20 cellular contexts compared by ENCODE assay signal in the genomic region with DNA sequence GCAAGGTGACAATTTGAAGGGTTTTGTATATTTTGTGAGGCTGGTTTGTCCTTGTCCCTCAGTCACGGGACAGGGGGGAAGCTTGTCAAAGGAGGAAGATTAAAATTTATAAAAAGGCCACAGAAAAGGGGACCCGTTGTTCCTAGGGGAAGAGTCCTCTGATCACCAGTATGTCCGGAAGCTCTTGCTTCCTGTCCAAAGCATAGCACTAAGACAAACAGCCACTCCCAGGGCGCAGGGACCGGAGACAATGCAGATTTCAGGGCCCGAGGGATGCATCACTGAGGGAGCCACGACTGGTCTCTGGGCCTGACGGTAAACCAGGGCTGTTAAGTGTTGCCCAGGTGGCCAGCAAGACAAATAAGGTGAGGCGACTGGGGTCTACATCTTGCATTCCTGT.
DNase-seq lines count a peak whose midpoint lies in the region; ATAC-seq and TF ChIP-seq lines count a peak whose summit lies in the region.
"Had no signal": no experiment of that assay in that cellular context is flagged by ENCODE, and none has a peak within 500 bp of the region (broad histone marks: within the 10 kb centered on the region; RNA-seq: fewer than 3 reads in every experiment).

No MANE protein-coding gene starts in this region.

- H3K4me3 ChIP-seq in adrenal gland = no peak overlapping the region
- no peak overlapping the region for H3K4me3 ChIP-seq in gastrocnemius medialis

- no peaks in the 10 kb centered on the region for H3K36me3 Mint-ChIP-seq in dendritic cell treated with granulocyte-macrophage colony-stimulating factor and Interleukin-4, amounts not matched to agents 40 ng/mL and 50 ng/mL, for 4 days (ENCODE audit: low read depth)

- intact Hi-C loops in adrenal gland (cut with DNase I) = no loop called here
- intact Hi-C loops in dendritic cell treated with granulocyte-macrophage colony-stimulating factor and Interleukin-4, amounts not matched to agents 40 ng/mL and 50 ng/mL, for 4 days (cut with micrococcal nuclease) = loop anchor here (10.0 kb wide), 1 partner anchor 51 kb away; no protein-coding TSS in a partner anchor
- intact Hi-C loops in gastrocnemius medialis (cut with DNase I; ENCODE audit: low total_unique reads) = no loop called here

- peak overlapping the region; percentile 4 for H3K27ac Mint-ChIP-seq in dendritic cell treated with granulocyte-macrophage colony-stimulating factor and Interleukin-4, amounts not matched to agents 40 ng/mL and 50 ng/mL, for 4 days
- H3K27ac Mint-ChIP-seq: CD8-positive, alpha-beta memory T cell had no signal

- 61 to 66% (median 65%) methylated on average over 9 of the region's 9 CpGs for WGBS in adrenal gland, 4 donors

- H3K9me3 ChIP-seq in adrenal gland (replicated peaks in 1 of 3) = no peaks in the 10 kb centered on the region
- no peaks in the 10 kb centered on the region for H3K9me3 ChIP-seq in gastrocnemius medialis

- peaks cover 59% of the 10 kb centered on the region for H3K4me1 Mint-ChIP-seq in dendritic cell treated with granulocyte-macrophage colony-stimulating factor and Interleukin-4, amounts not matched to agents 40 ng/mL and 50 ng/mL, for 4 days (ENCODE audit: low read depth)
- H3K4me1 Mint-ChIP-seq: CD8-positive, alpha-beta memory T cell had no signal

- H3K27ac ChIP-seq in adrenal gland (peak overlapping the region in 2 of 5 donors; percentile 44 to 63), gastrocnemius medialis (no peak overlapping the region)
- H3K27ac ChIP-seq: C4-2B had no signal

- TF ChIP-seq POLR2A in adrenal gland (IDR thresholded peaks at IDR 0.05) = no peak
- TF ChIP-seq POLR2A in gastrocnemius medialis (IDR thresholded peaks at IDR 0.05) = no peak

- TF ChIP-seq CTCF in adrenal gland (IDR thresholded peaks at IDR 0.05) (no peak), gastrocnemius medialis (IDR thresholded peaks at IDR 0.05 in 4 of 5, conservative IDR thresholded peaks at IDR 0.05 in 1 of 5) (no peak)

- peaks cover 4% of the 10 kb centered on the region for H3K27me3 Mint-ChIP-seq in dendritic cell treated with granulocyte-macrophage colony-stimulating factor and Interleukin-4, amounts not matched to agents 40 ng/mL and 50 ng/mL, for 4 days

- ATAC-seq in left lobe of liver (peak; percentile 71), gastrocnemius medialis (no peak), GM19397 (IDR thresholded peaks at IDR 0.05; ENCODE audit: unreplicated experiment) (no peak)
- ATAC-seq: HCT116 had no signal

- H3K36me3 ChIP-seq in adrenal gland (replicated peaks in 1 of 2) = no peaks in the 10 kb centered on the region
- no peaks in the 10 kb centered on the region for H3K36me3 ChIP-seq in gastrocnemius medialis

- DNase-seq in adrenal gland (peak in 4 of 7 donors; percentile 33 to 60 (median 38)), left lobe of liver (ENCODE audit: low spot score) (no peak), gastrocnemius medialis (peak; percentile 25 to 27), HPDE6-E6E7 (ENCODE audit: extremely low spot score) (no peak), anterior cingulate cortex (lab: John Stamatoyannopoulos, UW) (no peak)
- DNase-seq: Calu3; CD8-positive, alpha-beta memory T cell; GDM1; Karpas-422; MV-4-11; NCI-H1694 treated with DMSO at 0.1 percent for 48 hours; NCI-H2081 treated with DMSO at 0.1 percent for 48 hours; NCI-H2171 treated with DMSO at 0.1 percent for 48 hours; NCI-H446; NCI-H526 treated with DMSO at 0.1 percent for 48 hours; SHP77 had no signal

- no peak overlapping the region for H3K4me3 Mint-ChIP-seq in dendritic cell treated with granulocyte-macrophage colony-stimulating factor and Interleukin-4, amounts not matched to agents 40 ng/mL and 50 ng/mL, for 4 days
- H3K4me3 Mint-ChIP-seq: CD8-positive, alpha-beta memory T cell had no signal

- H3K4me1 ChIP-seq in adrenal gland (replicated peaks in 1 of 2) (peaks cover 0 to 4% of the 10 kb centered on the region in 2 donors), gastrocnemius medialis (peaks cover 7 to 10% of the 10 kb centered on the region in 2 donors)

- peaks cover 5% of the 10 kb centered on the region for H3K9me3 Mint-ChIP-seq in dendritic cell treated with granulocyte-macrophage colony-stimulating factor and Interleukin-4, amounts not matched to agents 40 ng/mL and 50 ng/mL, for 4 days
- H3K9me3 Mint-ChIP-seq: CD8-positive, alpha-beta memory T cell had no signal

- H3K27me3 ChIP-seq in adrenal gland = no peaks in the 10 kb centered on the region
- H3K27me3 ChIP-seq in gastrocnemius medialis = no peaks in the 10 kb centered on the region

- in situ Hi-C loops in gastrocnemius medialis (cut with MboI; ENCODE audit: low sequenced_read_pairs in 4 of 4) = no loop called here

Comparison
In these comparisons a context has a peak if more than half of its experiments do, and no peak if none do; other contexts are left out.
1. DNase-seq: peak in adrenal gland (4 of 7) and gastrocnemius medialis (2 of 2); none in left lobe of liver (single experiment), HPDE6-E6E7 (single experiment) and anterior cingulate cortex (0 of 58).